In the genomic region with DNA sequence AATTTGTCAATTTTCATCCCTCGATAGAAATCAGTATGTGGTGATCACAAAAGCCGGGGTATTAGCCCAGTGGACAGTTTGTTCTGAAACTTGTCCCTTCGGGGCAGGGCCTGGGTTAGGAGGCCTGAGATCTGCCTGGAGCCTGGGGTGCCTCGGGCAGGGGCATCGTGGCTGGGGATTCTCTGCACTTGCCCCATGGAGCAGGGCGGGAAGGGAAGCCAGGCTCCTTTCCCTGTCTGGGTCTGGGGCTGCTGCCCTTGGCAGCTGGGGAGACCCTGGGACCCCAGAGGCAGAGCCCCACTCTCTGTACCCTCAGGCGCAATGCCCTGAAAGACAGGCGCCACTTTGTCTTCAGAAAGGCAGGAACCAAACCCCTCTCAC, we compare ENCODE assay signal across 24 cellular contexts. TPM values are rescaled to one million over a fixed set of nuclear protein-coding genes. Genes with fewer than 3 reads are reported as not detected.
"Had no signal": no experiment of that assay in that cellular context is flagged by ENCODE, and none has a peak within 500 bp of the region (broad histone marks: within the 10 kb centered on the region; RNA-seq: fewer than 3 reads in every experiment).

No MANE protein-coding gene starts in this region.

- H3K4me3 ChIP-seq: dorsolateral prefrontal cortex, gastroesophageal sphincter, heart right ventricle, prostate gland, sigmoid colon, spleen, suprapubic skin had no signal

- H3K36me3 ChIP-seq: gastroesophageal sphincter, heart right ventricle, prostate gland, spleen, suprapubic skin had no signal

- H3K27me3 Mint-ChIP-seq: naive thymus-derived CD8-positive, alpha-beta T cell; stimulated activated naive CD8-positive, alpha-beta T cell treated with anti-CD3 and anti-CD28 coated beads, Interleukin-15, Interleukin-2, amounts not matched to agents 100 ng/mL and 50 ng/mL, for 24 hours had no signal

- H3K36me3 Mint-ChIP-seq: naive thymus-derived CD8-positive, alpha-beta T cell; type B pancreatic cell had no signal

- DNase-seq: activated CD4-positive, alpha-beta T cell treated with anti-CD3 and anti-CD28 coated beads, Interleukin-2, amount 50 U/mL, for 1 hour; activated gamma-delta T cell; activated T-cell treated with anti-CD3 and anti-CD28 coated beads, Interleukin-2, amount 50 U/mL, for 1 hour; erythroblast; heart right ventricle; mesenchymal stem cell; naive thymus-derived CD8-positive, alpha-beta T cell; occipital lobe; sigmoid colon; spleen; T-helper 1 cell; T1000 had no signal

- ATAC-seq: activated CD4-positive, CD25-positive, alpha-beta regulatory T cell treated with anti-CD3 and anti-CD28 coated beads, Interleukin-2, amount 50 U/mL, for 24 hours; gastroesophageal sphincter; heart right ventricle; left lobe of liver; naive thymus-derived CD8-positive, alpha-beta T cell; SK-N-SH treated with all-trans-retinoic acid at 6 μM for 48 hours had no signal

- FAIRE-seq: astrocyte, bronchial epithelial cell, islet of Langerhans had no signal

- H3K27ac ChIP-seq: dorsolateral prefrontal cortex, gastroesophageal sphincter, heart right ventricle, prostate gland, sigmoid colon, spleen, suprapubic skin had no signal

- H3K4me3 Mint-ChIP-seq: stimulated activated naive CD8-positive, alpha-beta T cell treated with anti-CD3 and anti-CD28 coated beads, Interleukin-15, Interleukin-2, amounts not matched to agents 100 ng/mL and 50 ng/mL, for 24 hours; type B pancreatic cell had no signal

- H3K9me3 Mint-ChIP-seq: naive thymus-derived CD8-positive, alpha-beta T cell; stimulated activated naive CD8-positive, alpha-beta T cell treated with anti-CD3 and anti-CD28 coated beads, Interleukin-15, Interleukin-2, amounts not matched to agents 100 ng/mL and 50 ng/mL, for 24 hours; type B pancreatic cell had no signal

- H3K4me1 ChIP-seq: prostate gland had no signal

- H3K9me3 ChIP-seq: gastroesophageal sphincter, heart right ventricle, prostate gland, sigmoid colon, spleen, suprapubic skin had no signal

- H3K27ac Mint-ChIP-seq: stimulated activated naive CD8-positive, alpha-beta T cell treated with anti-CD3 and anti-CD28 coated beads, Interleukin-15, Interleukin-2, amounts not matched to agents 100 ng/mL and 50 ng/mL, for 24 hours; type B pancreatic cell had no signal

RNA-seq across cellular contexts. Expression of a gene that starts 27.4 kb away (rescaled TPM):
- total RNA-seq: bronchial epithelial cell; naive thymus-derived CD8-positive, alpha-beta T cell had no signal
- polyA plus RNA-seq: heart right ventricle; naive thymus-derived CD8-positive, alpha-beta T cell had no signal
